In genomic region chr20:17633850-17634500, GRCh38 we compare ENCODE assay signal across 18 cellular contexts. TPM values are rescaled to one million over a fixed set of nuclear protein-coding genes. Genes with fewer than 3 reads are reported as not detected.
DNase-seq lines count a peak whose midpoint lies in the region; ATAC-seq and TF ChIP-seq lines count a peak whose summit lies in the region.
"Had no signal": no experiment of that assay in that cellular context is flagged by ENCODE, and none has a peak within 500 bp of the region (broad histone marks: within the 10 kb centered on the region; RNA-seq: fewer than 3 reads in every experiment).

No MANE protein-coding gene starts in this region.

- H3K4me1 ChIP-seq in left ventricle myocardium inferior = peaks cover 51% of the 10 kb centered on the region
- peaks cover 15 to 25% of the 10 kb centered on the region in 2 donors for H3K4me1 ChIP-seq in uterus

- H3K36me3 Mint-ChIP-seq in glutamatergic neuron (ENCODE audit: unreplicated experiment) = peaks cover 4% of the 10 kb centered on the region

- H3K9me3 ChIP-seq in left ventricle myocardium inferior (replicated peaks) (no peaks in the 10 kb centered on the region), uterus (no peaks in the 10 kb centered on the region)

- peak overlapping the region; percentile 63 for H3K27ac ChIP-seq in left ventricle myocardium inferior (replicated peaks)
- H3K27ac ChIP-seq in skin epidermis = peak overlapping the region in 14 of 21 experiments; percentile 9 to 64 (median 34)
- peak overlapping the region; percentile 63 to 77 for H3K27ac ChIP-seq in uterus
- H3K27ac ChIP-seq: C4-2B had no signal

- H3K27me3 Mint-ChIP-seq in glutamatergic neuron (ENCODE audit: unreplicated experiment) = peaks cover 20% of the 10 kb centered on the region
- H3K27me3 Mint-ChIP-seq: activated CD8-positive, alpha-beta T cell treated with anti-CD3 and anti-CD28 coated beads for 36 hours; activated T-cell treated with anti-CD3 and anti-CD28 coated beads, Interleukin-2, amount 50 U/mL, for 24 hours had no signal

- no peak for ATAC-seq in HG02571 (IDR thresholded peaks at IDR 0.05; ENCODE audit: unreplicated experiment)
- ATAC-seq: activated CD8-positive, alpha-beta T cell treated with anti-CD3 and anti-CD28 coated beads for 36 hours; stimulated activated naive CD8-positive, alpha-beta T cell treated with anti-CD3 and anti-CD28 coated beads, Interleukin-15, Interleukin-2, amounts not matched to agents 100 U/mL and 50 U/mL, for 24 hours had no signal

- no peak for TF ChIP-seq CTCF in left ventricle myocardium inferior (IDR thresholded peaks at IDR 0.05; ENCODE audit: borderline replicate concordance)
- TF ChIP-seq CTCF in glutamatergic neuron (IDR thresholded peaks at IDR 0.05; ENCODE audit: partially characterized antibody, unreplicated experiment) = no peak
- TF ChIP-seq CTCF in uterus (IDR thresholded peaks at IDR 0.05) = no peak

- peak overlapping the region; percentile 43 for H3K4me3 Mint-ChIP-seq in glutamatergic neuron (ENCODE audit: unreplicated experiment)
- H3K4me3 Mint-ChIP-seq: activated CD8-positive, alpha-beta T cell treated with anti-CD3 and anti-CD28 coated beads for 36 hours; activated naive CD4-positive, alpha-beta T cell treated with anti-CD3 and anti-CD28 coated beads for 36 hours; activated T-cell treated with anti-CD3 and anti-CD28 coated beads, Interleukin-2, amount 50 U/mL, for 24 hours had no signal

- peaks cover 24% of the 10 kb centered on the region for H3K9me3 Mint-ChIP-seq in glutamatergic neuron (ENCODE audit: unreplicated experiment)
- H3K9me3 Mint-ChIP-seq: activated CD8-positive, alpha-beta T cell treated with anti-CD3 and anti-CD28 coated beads for 36 hours; activated naive CD4-positive, alpha-beta T cell treated with anti-CD3 and anti-CD28 coated beads for 36 hours; activated T-cell treated with anti-CD3 and anti-CD28 coated beads, Interleukin-2, amount 50 U/mL, for 24 hours had no signal

- H3K4me3 ChIP-seq in left ventricle myocardium inferior (no peak overlapping the region), skin epidermis (no peak overlapping the region), uterus (no peak overlapping the region)

- peak overlapping the region; percentile 28 for H3K27ac Mint-ChIP-seq in glutamatergic neuron (ENCODE audit: unreplicated experiment)
- H3K27ac Mint-ChIP-seq: activated CD8-positive, alpha-beta T cell treated with anti-CD3 and anti-CD28 coated beads for 36 hours; activated naive CD4-positive, alpha-beta T cell treated with anti-CD3 and anti-CD28 coated beads for 36 hours; activated T-cell treated with anti-CD3 and anti-CD28 coated beads, Interleukin-2, amount 50 U/mL, for 24 hours had no signal

- H3K36me3 ChIP-seq in left ventricle myocardium inferior = peaks cover 90% of the 10 kb centered on the region
- H3K36me3 ChIP-seq in uterus = no peaks in the 10 kb centered on the region

- DNase-seq in left ventricle myocardium inferior = no peak
- no peak for DNase-seq in cardiac septum (ENCODE audit: low spot score)
- DNase-seq in glutamatergic neuron = no peak
- DNase-seq in uterus = no peak
- DNase-seq in kidney glomerular epithelial cell (lab: John Stamatoyannopoulos, UW) = no peak
- DNase-seq in NCI-H748 treated with DMSO at 0.1 percent for 48 hours (lab: John Stamatoyannopoulos, UW) = no peak
- DNase-seq: activated CD8-positive, alpha-beta T cell treated with anti-CD3 and anti-CD28 coated beads for 36 hours; activated naive CD4-positive, alpha-beta T cell treated with anti-CD3 and anti-CD28 coated beads for 36 hours; activated T-cell treated with anti-CD3 and anti-CD28 coated beads, Interleukin-2, amount 50 U/mL, for 24 hours; MM.1S; NCI-H146; NCI-H2171 treated with DMSO at 0.1 percent for 48 hours; NCI-H526; stimulated activated CD4-positive, alpha-beta T cell treated with anti-CD3 and anti-CD28 coated beads, Interleukin-2, amount 100 ng/mL, for 48 hours; stimulated activated naive CD8-positive, alpha-beta T cell treated with anti-CD3 and anti-CD28 coated beads, Interleukin-15, Interleukin-2, amounts not matched to agents 100 U/mL and 50 U/mL, for 24 hours had no signal

- H3K27me3 ChIP-seq in left ventricle myocardium inferior (ENCODE audit: low read depth) (no peaks in the 10 kb centered on the region), uterus (no peaks in the 10 kb centered on the region)

- H3K4me1 Mint-ChIP-seq in glutamatergic neuron (ENCODE audit: low read depth, unreplicated experiment) = peaks cover 49% of the 10 kb centered on the region

- TF ChIP-seq POLR2A in uterus (IDR thresholded peaks at IDR 0.05) = no peak

- intact Hi-C loops in left ventricle myocardium inferior (cut with micrococcal nuclease) (no loop called here), cardiac septum (cut with DNase I) (no loop called here), uterus (cut with DNase I; ENCODE audit: low total_unique reads) (no loop called here)

RNA-seq across cellular contexts. Expression of gene RRBP1, which starts 48.1 kb away (rescaled TPM):
- total RNA-seq in left ventricle myocardium inferior (31.3 TPM), cardiac septum (46.7 TPM), glutamatergic neuron (ENCODE audit: unreplicated experiment) (63.3 TPM), uterus (100 to 1,000 TPM in 2 of 4 donors, 10 to 100 TPM in 2; 13.2 to 172 (median 96.9) TPM)
